ENCODE assay signal across 6 cellular contexts in genomic region chr13:21853779-21854178, GRCh38.
"Had no signal": no experiment of that assay in that cellular context is flagged by ENCODE, and none has a peak within 500 bp of the region (broad histone marks: within the 10 kb centered on the region; RNA-seq: fewer than 3 reads in every experiment).

No MANE protein-coding gene starts in this region.

- H3K4me2 ChIP-seq: KMS-11 had no signal

- FAIRE-seq: HTR-8/SVneo had no signal

- H3K9ac ChIP-seq: KMS-11 had no signal

- H3K27ac ChIP-seq: HL-60, KMS-11 had no signal

- DNase-seq: Karpas-422, KBM-7, KG1 had no signal
